In genomic region chr1:22259581-22260282, GRCh38 we compare ENCODE assay signal across 14 cellular contexts.
A peak's percentile ranks its signal among the peaks of the same experiment; 100 is the strongest.
DNase-seq lines count a peak whose midpoint lies in the region; ATAC-seq and TF ChIP-seq lines count a peak whose summit lies in the region.
"Had no signal": no experiment of that assay in that cellular context is flagged by ENCODE, and none has a peak within 500 bp of the region (broad histone marks: within the 10 kb centered on the region; RNA-seq: fewer than 3 reads in every experiment).

No MANE protein-coding gene starts in this region.

- no peak for TF ChIP-seq POLR2A in adrenal gland (IDR thresholded peaks at IDR 0.05)

- no peak for TF ChIP-seq CTCF in adrenal gland (IDR thresholded peaks at IDR 0.05)
- TF ChIP-seq CTCF in lung (IDR thresholded peaks at IDR 0.05; ENCODE audit: control extremely low read depth, extremely low read depth) = no peak

- DNase-seq in COLO668 (lab: John Stamatoyannopoulos, UW; ENCODE audit: unreplicated experiment) (peak; percentile 53), NCI-H1092 (lab: John Stamatoyannopoulos, UW) (peak; percentile 50), adrenal gland (peak in 5 of 7 donors; percentile 27 to 62 (median 35)), lung (ENCODE audit: low spot score) (peak; percentile 53), inferior parietal cortex (ENCODE audit: extremely low spot score) (no peak)
- DNase-seq in central memory CD4-positive, alpha-beta T cell = no peak
- DNase-seq in activated T-cell treated with anti-CD3 and anti-CD28 coated beads, Interleukin-2, amount 50 U/mL, for 4 hours = no peak
- DNase-seq: activated T-cell treated with anti-CD3 and anti-CD28 coated beads, Interleukin-2, amount 50 U/mL, for 1 hour; amygdala; effector CD4-positive, alpha-beta T cell; left ventricle myocardium inferior had no signal

- no peaks in the 10 kb centered on the region for H3K36me3 Mint-ChIP-seq in activated T-cell treated with anti-CD3 and anti-CD28 coated beads, Interleukin-2, amount 50 U/mL, for 4 hours (ENCODE audit: insufficient read depth)

- WGBS in adrenal gland, 4 donors = 61 to 86% (median 75%) methylated on average over 17 to 18 of the region's 18 CpGs
- 50 to 78% methylated on average over 18 of the region's 18 CpGs for WGBS in lung, 2 donors

- H3K36me3 ChIP-seq in adrenal gland (replicated peaks in 1 of 2) (no peaks in the 10 kb centered on the region), lung (ENCODE audit: control insufficient read depth in 2 of 2, insufficient read depth in 2 of 2, low read length in 2 of 2) (no peaks in the 10 kb centered on the region)
- H3K36me3 ChIP-seq: left ventricle myocardium inferior had no signal

- H3K27me3 Mint-ChIP-seq in activated T-cell treated with anti-CD3 and anti-CD28 coated beads, Interleukin-2, amount 50 U/mL, for 4 hours (ENCODE audit: low read depth) = peaks cover 11% of the 10 kb centered on the region

- no peaks in the 10 kb centered on the region for H3K27me3 ChIP-seq in adrenal gland
- no peaks in the 10 kb centered on the region for H3K27me3 ChIP-seq in lung (ENCODE audit: control insufficient read depth, insufficient read depth)

- no peak for ATAC-seq in lung (ENCODE audit: insufficient read depth, low FRiP score)
- no peak for ATAC-seq in GM18519 (IDR thresholded peaks at IDR 0.05; ENCODE audit: low FRiP score, unreplicated experiment)
- no peak for ATAC-seq in activated T-cell treated with anti-CD3 and anti-CD28 coated beads, Interleukin-2, amount 50 U/mL, for 4 hours

- peak overlapping the region in 2 of 5 donors; percentile 38 to 45 for H3K27ac ChIP-seq in adrenal gland
- peak overlapping the region in 1 of 2 donors; percentile 23 for H3K27ac ChIP-seq in lung (ENCODE audit: low read depth in 1 of 2, low read length in 1 of 2)
- H3K27ac ChIP-seq: left ventricle myocardium inferior, parathyroid adenoma, SK-N-MC had no signal

- H3K9me3 Mint-ChIP-seq in activated T-cell treated with anti-CD3 and anti-CD28 coated beads, Interleukin-2, amount 50 U/mL, for 4 hours = no peaks in the 10 kb centered on the region

- H3K9me3 ChIP-seq in adrenal gland (replicated peaks in 1 of 3) (no peaks in the 10 kb centered on the region), lung (ENCODE audit: control insufficient read depth in 2 of 2, insufficient read depth in 1 of 2, low read length in 1 of 2) (no peaks in the 10 kb centered on the region)
- H3K9me3 ChIP-seq: left ventricle myocardium inferior had no signal

- H3K4me1 ChIP-seq in adrenal gland (replicated peaks in 1 of 2) (no peaks in the 10 kb centered on the region), lung (ENCODE audit: control insufficient read depth in 2 of 2, insufficient read depth in 2 of 2, low read length in 2 of 2) (peaks cover 0 to 21% of the 10 kb centered on the region in 2 donors)
- H3K4me1 ChIP-seq: left ventricle myocardium inferior, parathyroid adenoma had no signal

- no peaks in the 10 kb centered on the region for H3K4me1 Mint-ChIP-seq in activated T-cell treated with anti-CD3 and anti-CD28 coated beads, Interleukin-2, amount 50 U/mL, for 4 hours (ENCODE audit: low read depth)

- intact Hi-C loops in adrenal gland (cut with DNase I) = loop anchor here in 1 of 2 donors (10.0 kb wide), 1 partner anchor 145 kb away; no protein-coding TSS in a partner anchor

- H3K4me3 ChIP-seq in adrenal gland (no peak overlapping the region), lung (no peak overlapping the region)
- H3K4me3 ChIP-seq: left ventricle myocardium inferior, SK-N-MC had no signal

- no peak overlapping the region for H3K4me3 Mint-ChIP-seq in activated T-cell treated with anti-CD3 and anti-CD28 coated beads, Interleukin-2, amount 50 U/mL, for 4 hours

Comparison
In these comparisons a context has a peak if more than half of its experiments do, and no peak if none do; other contexts are left out.
1. DNase-seq: peak in COLO668 (single experiment), NCI-H1092 (single experiment), adrenal gland (5 of 7) and lung (single experiment); none in central memory CD4-positive, alpha-beta T cell (single experiment), activated T-cell treated with anti-CD3 and anti-CD28 coated beads, Interleukin-2, amount 50 U/mL, for 4 hours (single experiment) and inferior parietal cortex (single experiment).